ENCODE assay signal across 17 cellular contexts in genomic region chr14:72126561-72126960, GRCh38.
DNase-seq lines count a peak whose midpoint lies in the region; ATAC-seq, FAIRE-seq and TF ChIP-seq lines count a peak whose summit lies in the region.
"Had no signal": no experiment of that assay in that cellular context is flagged by ENCODE, and none has a peak within 500 bp of the region (broad histone marks: within the 10 kb centered on the region; RNA-seq: fewer than 3 reads in every experiment).

No MANE protein-coding gene starts in this region.

- peaks cover 5% of the 10 kb centered on the region for H3K27me3 Mint-ChIP-seq in chondrocyte (ENCODE audit: low read depth)
- H3K27me3 Mint-ChIP-seq: CD4-positive, CD25-positive, alpha-beta regulatory T cell had no signal

- H3K4me1 Mint-ChIP-seq in chondrocyte (ENCODE audit: low read depth), result no peaks in the 10 kb centered on the region
- H3K4me1 Mint-ChIP-seq: B cell had no signal

- ATAC-seq in GM21717 (IDR thresholded peaks at IDR 0.05; ENCODE audit: unreplicated experiment), result no peak
- ATAC-seq: GM12878 had no signal

- H3K36me3 Mint-ChIP-seq in chondrocyte (ENCODE audit: low read depth), result no peaks in the 10 kb centered on the region
- H3K36me3 Mint-ChIP-seq: CD4-positive, CD25-positive, alpha-beta regulatory T cell; CD8-positive, alpha-beta memory T cell had no signal

- no peak overlapping the region for H3K27ac Mint-ChIP-seq in chondrocyte (ENCODE audit: unreplicated experiment)
- H3K27ac Mint-ChIP-seq: B cell; CD4-positive, CD25-positive, alpha-beta regulatory T cell; CD8-positive, alpha-beta memory T cell had no signal

- no peak overlapping the region for H3K4me3 Mint-ChIP-seq in chondrocyte (ENCODE audit: unreplicated experiment)
- H3K4me3 Mint-ChIP-seq: B cell; CD4-positive, CD25-positive, alpha-beta regulatory T cell; CD8-positive, alpha-beta memory T cell had no signal

- DNase-seq in DMS53 (lab: John Stamatoyannopoulos, UW) (peak; percentile 1), DMS53 treated with DMSO at 0.1 percent for 48 hours (lab: John Stamatoyannopoulos, UW; ENCODE audit: unreplicated experiment) (no peak), HTR-8/SVneo (ENCODE audit: insufficient read length, low spot score) (no peak), NCI-H748 treated with DMSO at 0.1 percent for 48 hours (lab: John Stamatoyannopoulos, UW) (peak; percentile 28), chondrocyte (ENCODE audit: low spot score) (no peak), NCI-H1092 (lab: John Stamatoyannopoulos, UW) (no peak)
- DNase-seq: 8988T; CD4-positive, CD25-positive, alpha-beta regulatory T cell; CD8-positive, alpha-beta memory T cell; COR-L47; DMS 273 treated with DMSO at 0.1 percent for 48 hours; DND-41; EL; GM23248 had no signal

- peak; percentile 44 for FAIRE-seq in HTR-8/SVneo (lab: Jason Lieb, UNC)
- FAIRE-seq: GM12878 had no signal

- TF ChIP-seq CTCF in chondrocyte (IDR thresholded peaks at IDR 0.05), result no peak

- no peaks in the 10 kb centered on the region for H3K9me3 Mint-ChIP-seq in chondrocyte (ENCODE audit: low read depth)

Comparison
In these comparisons a context has a peak if more than half of its experiments do, and no peak if none do; other contexts are left out.
1. DNase-seq: peak in DMS53 (single experiment) and NCI-H748 treated with DMSO at 0.1 percent for 48 hours (single experiment); none in DMS53 treated with DMSO at 0.1 percent for 48 hours (single experiment), HTR-8/SVneo (single experiment), chondrocyte (single experiment) and NCI-H1092 (single experiment).